Comparison of ENCODE assay signal across 8 cellular contexts in the genomic region with DNA sequence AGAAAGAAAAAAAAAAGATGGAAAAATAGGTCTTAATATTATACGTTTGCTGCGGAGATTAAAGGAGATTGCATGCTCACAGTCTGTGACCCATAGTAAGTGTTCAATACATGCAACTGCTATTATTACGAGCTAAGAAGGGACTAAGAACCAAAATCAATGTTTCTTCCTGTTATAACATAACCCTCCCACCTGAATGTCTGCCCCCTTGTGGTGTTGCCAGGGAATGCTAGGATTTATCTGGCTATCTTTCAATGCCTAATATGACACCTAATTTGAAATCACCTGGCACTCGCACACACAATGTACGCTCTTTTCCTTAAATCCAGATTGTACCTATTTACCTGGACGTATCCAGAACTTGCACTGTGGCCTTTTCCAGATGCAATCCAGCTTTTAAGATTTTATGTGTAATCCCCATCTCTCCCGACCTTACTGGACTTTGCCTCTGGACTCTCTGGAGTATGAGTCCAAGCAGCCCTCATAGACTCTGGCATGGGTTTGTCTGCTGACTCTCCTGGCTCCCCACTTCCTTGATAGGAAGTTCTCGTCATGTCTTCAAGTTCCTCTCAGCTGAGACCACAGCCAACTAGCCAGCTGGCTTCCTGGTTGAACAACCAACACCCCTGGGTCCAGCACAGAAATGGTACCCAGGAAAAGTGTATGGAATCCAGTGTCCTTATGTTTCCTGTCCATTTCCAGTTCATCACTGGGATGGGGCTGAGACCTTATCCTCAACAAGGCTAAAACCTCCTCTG.
A peak's percentile ranks its signal among the peaks of the same experiment; 100 is the strongest.
DNase-seq lines count a peak whose midpoint lies in the region; ATAC-seq and TF ChIP-seq lines count a peak whose summit lies in the region.

No MANE protein-coding gene starts in this region.

- H3K9me3 ChIP-seq in BE2C (no peaks in the 10 kb centered on the region), SJSA1 (replicated peaks) (no peaks in the 10 kb centered on the region), left ventricle myocardium inferior (replicated peaks) (no peaks in the 10 kb centered on the region)

- H3K4me3 ChIP-seq in BE2C (ENCODE audit: low read depth, low read length) (no peak overlapping the region), GM12864 (ENCODE audit: low read depth, low read length) (no peak overlapping the region), SJSA1 (no peak overlapping the region), left ventricle myocardium inferior (no peak overlapping the region), dorsolateral prefrontal cortex (no peak overlapping the region)

- H3K27me3 ChIP-seq in BE2C (no peaks in the 10 kb centered on the region), SJSA1 (replicated peaks) (no peaks in the 10 kb centered on the region), left ventricle myocardium inferior (ENCODE audit: low read depth) (no peaks in the 10 kb centered on the region), dorsolateral prefrontal cortex (no peaks in the 10 kb centered on the region)

- H3K4me1 ChIP-seq in BE2C (no peaks in the 10 kb centered on the region), SJSA1 (replicated peaks) (peaks cover 97% of the 10 kb centered on the region), left ventricle myocardium inferior (peaks cover 47% of the 10 kb centered on the region)

- intact Hi-C loops in left ventricle myocardium inferior (cut with micrococcal nuclease) (no loop called here), dorsolateral prefrontal cortex (cut with DNase I) (no loop called here)

- DNase-seq in BE2C (no peak), GM12864 (ENCODE audit: low read depth) (no peak), SJSA1 (ENCODE audit: low read depth in 1 of 2, low spot score in 2 of 2) (no peak), left ventricle myocardium inferior (peak; percentile 30), dorsolateral prefrontal cortex (no peak), DMS79 treated with DMSO at 0.1 percent for 48 hours (lab: John Stamatoyannopoulos, UW) (no peak)

- TF ChIP-seq CTCF in BE2C (IDR thresholded peaks at IDR 0.05; ENCODE audit: low read depth, low read length) = peak; percentile 50
- peak; percentile 44 for TF ChIP-seq CTCF in GM12864 (IDR thresholded peaks at IDR 0.05; ENCODE audit: low read depth, low read length, missing control alignments)
- TF ChIP-seq CTCF in left ventricle myocardium inferior (IDR thresholded peaks at IDR 0.05; ENCODE audit: borderline replicate concordance) = peak; percentile 40
- peak in 27 of 56 donors; percentile 11 to 42 (median 23) for TF ChIP-seq CTCF in dorsolateral prefrontal cortex (IDR thresholded peaks at IDR 0.05 in 54 of 56, conservative IDR thresholded peaks at IDR 0.05 in 2 of 56; ENCODE audit: low read depth in 1 of 56, partially characterized antibody in 56 of 56)

- H3K27ac ChIP-seq in SJSA1 (0 out of 2 replicates have a peak overlapping the region, but pooled peaks have one; percentile 95), left ventricle myocardium inferior (replicated peaks) (peak overlapping the region; percentile 77), dorsolateral prefrontal cortex (no peak overlapping the region)

- no peaks in the 10 kb centered on the region for H3K36me3 ChIP-seq in BE2C
- H3K36me3 ChIP-seq in SJSA1 = no peaks in the 10 kb centered on the region
- H3K36me3 ChIP-seq in left ventricle myocardium inferior = no peaks in the 10 kb centered on the region

- no peak for ATAC-seq in GM19351 (IDR thresholded peaks at IDR 0.05; ENCODE audit: unreplicated experiment)
- no peak for ATAC-seq in HG02642 (IDR thresholded peaks at IDR 0.05; ENCODE audit: poor library complexity, unreplicated experiment)

Comparison
In these comparisons a context has a peak if more than half of its experiments do, and no peak if none do; other contexts are left out.
1. H3K27ac ChIP-seq: peak in SJSA1 (single experiment) and left ventricle myocardium inferior (single experiment); none in dorsolateral prefrontal cortex (0 of 59).